15 cellular contexts compared by ENCODE assay signal in genomic region chr1:182447124-182447523, GRCh38. TPM values are rescaled to one million over a fixed set of nuclear protein-coding genes. Genes with fewer than 3 reads are reported as not detected.
"Had no signal": no experiment of that assay in that cellular context is flagged by ENCODE, and none has a peak within 500 bp of the region (broad histone marks: within the 10 kb centered on the region; RNA-seq: fewer than 3 reads in every experiment).

No MANE protein-coding gene starts in this region.

RNA-seq across cellular contexts. Expression of gene RGSL1, which starts 2.8 kb away (rescaled TPM):
- total RNA-seq: stomach, suprapubic skin, temporal lobe, thoracic aorta, tibial nerve, transverse colon, upper lobe of left lung, upper lobe of right lung, ureter, urinary bladder, uterus, vagina had no signal
- polyA plus RNA-seq: stomach, urinary bladder had no signal

RNA-seq across cellular contexts. Expression of gene TEDDM1, which starts 46.7 kb away (rescaled TPM):
- total RNA-seq: stomach, subcutaneous adipose tissue, suprapubic skin, temporal lobe, testis, thoracic aorta, thyroid gland, tibial nerve, transverse colon, upper lobe of left lung, upper lobe of right lung, ureter, urinary bladder, uterus, vagina had no signal
- polyA plus RNA-seq: stomach, urinary bladder had no signal
